Comparison of ENCODE assay signal across 9 cellular contexts in genomic region chr5:168159425-168159824, GRCh38.
DNase-seq lines count a peak whose midpoint lies in the region; TF ChIP-seq lines count a peak whose summit lies in the region.
"Had no signal": no experiment of that assay in that cellular context is flagged by ENCODE, and none has a peak within 500 bp of the region (broad histone marks: within the 10 kb centered on the region; RNA-seq: fewer than 3 reads in every experiment).

No MANE protein-coding gene starts in this region.

- CTCF ChIA-PET in mammary epithelial cell (lab: Charles Lee; ENCODE audit: low non-redundant PET): no interaction called here
- CTCF ChIA-PET in HEK293T (lab: Yijun Ruan, JAX): no interaction called here

- H3K4me1 ChIP-seq in mammary epithelial cell (ENCODE audit: insufficient read depth, low read length): no peaks in the 10 kb centered on the region
- H3K4me1 ChIP-seq in stomach: peaks cover 6 to 28% (median 22%) of the 10 kb centered on the region in 4 donors

- TF ChIP-seq POLR2A in stomach (IDR thresholded peaks at IDR 0.05): no peak

- in situ Hi-C loops in T47D (cut with HindIII; ENCODE audit: low pct_unique_long_range_greater_than_20kb, low sequenced_read_pairs) (no loop called here), mammary epithelial cell (cut with MboI; ENCODE audit: low sequenced_read_pairs in 2 of 2) (no loop called here)

- H3K27me3 ChIP-seq in mammary epithelial cell (ENCODE audit: insufficient read depth, low read length) (no peaks in the 10 kb centered on the region), stomach (no peaks in the 10 kb centered on the region)

- dilution Hi-C loops in mammary epithelial cell (cut with HindIII; ENCODE audit: low sequenced_read_pairs): no loop called here

- no peak overlapping the region for H3K4me2 ChIP-seq in mammary epithelial cell (ENCODE audit: insufficient read depth, low read depth, low read length)

- H3K9ac ChIP-seq in mammary epithelial cell (ENCODE audit: insufficient read depth, low read length): no peak overlapping the region

- no peak for TF ChIP-seq EP300 in stomach (IDR thresholded peaks at IDR 0.05)

- H2AFZ ChIP-seq in mammary epithelial cell (ENCODE audit: low read depth, low read length): no peak overlapping the region

- H3K4me3 ChIP-seq in mammary epithelial cell (replicated peaks in 1 of 3; ENCODE audit: insufficient read depth in 1 of 3, low read depth in 2 of 3, low read length in 3 of 3) (no peak overlapping the region), stomach (no peak overlapping the region)

- no peaks in the 10 kb centered on the region for H3K9me3 ChIP-seq in mammary epithelial cell (replicated peaks; ENCODE audit: insufficient read depth, low read length)
- no peaks in the 10 kb centered on the region for H3K9me3 ChIP-seq in stomach

- BruUV-seq in mammary epithelial cell (replicated peaks; lab: Mats Ljungman, UMichigan): no TSS peak

- DNase-seq in T47D (ENCODE audit: low read depth in 1 of 2, low spot score in 1 of 2) (peak; percentile 30 to 55), mammary epithelial cell (no peak), HuH-7 (ENCODE audit: low spot score) (peak; percentile 23), SKM-1 (lab: John Stamatoyannopoulos, UW; ENCODE audit: unreplicated experiment) (peak; percentile 88), stomach (peak; percentile 81), T-helper 1 cell (no peak), GDM1 (lab: John Stamatoyannopoulos, UW) (no peak), HEK293T (ENCODE audit: extremely low spot score) (no peak)
- DNase-seq: activated CD8-positive, alpha-beta memory T cell treated with anti-CD3 and anti-CD28 coated beads, Interleukin-2, amount 10 ng/mL, durations not matched to agents 7 days and 5 days had no signal

- H3K36me3 ChIP-seq in mammary epithelial cell (ENCODE audit: insufficient read depth, low read length) (no peaks in the 10 kb centered on the region), stomach (no peaks in the 10 kb centered on the region)

- intact Hi-C loops in mammary epithelial cell (cut with micrococcal nuclease): no loop called here
- intact Hi-C loops in stomach (cut with DNase I; ENCODE audit: low total_unique reads): no loop called here

- 98% methylated on average over 3 of the region's 3 CpGs for whole genome bisulfite sequencing in mammary epithelial cell (ENCODE audit: low coverage, missing lambda C conversion rate)
- WGBS in stomach, 5 donors: 12 to 32% (median 18%) methylated on average over 3 of the region's 3 CpGs

- H4K20me1 ChIP-seq in mammary epithelial cell (ENCODE audit: insufficient read depth, low read length): no peaks in the 10 kb centered on the region

- POLR2A ChIA-PET in HEK293T (lab: Yijun Ruan, JAX): no interaction called here

- no peaks in the 10 kb centered on the region for H3K79me2 ChIP-seq in mammary epithelial cell (ENCODE audit: insufficient read depth, low read length)

- TF ChIP-seq CTCF in mammary epithelial cell (conservative IDR thresholded peaks at IDR 0.05 in 1 of 2, IDR thresholded peaks at IDR 0.05 in 1 of 2; ENCODE audit: extremely low read depth in 1 of 2, insufficient read depth in 1 of 2, low read depth in 1 of 2, low read length in 2 of 2): no peak
- no peak for TF ChIP-seq CTCF in stomach (IDR thresholded peaks at IDR 0.05)

- no peak overlapping the region for H3K27ac ChIP-seq in mammary epithelial cell (ENCODE audit: insufficient read depth, low read depth, low read length)
- H3K27ac ChIP-seq in stomach: peak overlapping the region in 4 of 5 donors; percentile 25 to 75 (median 46)

TF ChIP-seq in HEK293T, 16 proteins besides CTCF, POLR2A, EP300 and RAD21:
- no peak for TF ChIP-seq ZNF384 (IDR thresholded peaks at IDR 0.05)
- no peak for TF ChIP-seq ELF4 (IDR thresholded peaks at IDR 0.05)
- TF ChIP-seq, protein P1, sequence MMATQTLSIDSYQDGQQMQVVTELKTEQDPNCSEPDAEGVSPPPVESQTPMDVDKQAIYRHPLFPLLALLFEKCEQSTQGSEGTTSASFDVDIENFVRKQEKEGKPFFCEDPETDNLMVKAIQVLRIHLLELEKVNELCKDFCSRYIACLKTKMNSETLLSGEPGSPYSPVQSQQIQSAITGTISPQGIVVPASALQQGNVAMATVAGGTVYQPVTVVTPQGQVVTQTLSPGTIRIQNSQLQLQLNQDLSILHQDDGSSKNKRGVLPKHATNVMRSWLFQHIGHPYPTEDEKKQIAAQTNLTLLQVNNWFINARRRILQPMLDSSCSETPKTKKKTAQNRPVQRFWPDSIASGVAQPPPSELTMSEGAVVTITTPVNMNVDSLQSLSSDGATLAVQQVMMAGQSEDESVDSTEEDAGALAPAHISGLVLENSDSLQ (IDR thresholded peaks at IDR 0.05): no peak
- no peak for TF ChIP-seq FOXK2 (IDR thresholded peaks at IDR 0.05)
- no peak for TF ChIP-seq ARNT (IDR thresholded peaks at IDR 0.05)
- TF ChIP-seq CTBP1 (IDR thresholded peaks at IDR 0.05; ENCODE audit: borderline replicate concordance): no peak
- TF ChIP-seq BHLHE40 (IDR thresholded peaks at IDR 0.05; ENCODE audit: borderline replicate concordance): no peak
- TF ChIP-seq SP1 (IDR thresholded peaks at IDR 0.05): no peak
- no peak for TF ChIP-seq SUZ12 (IDR thresholded peaks at IDR 0.05)
- no peak for TF ChIP-seq HDGF (IDR thresholded peaks at IDR 0.05; ENCODE audit: borderline replicate concordance)
- TF ChIP-seq L3MBTL2 (conservative IDR thresholded peaks at IDR 0.05): no peak

Comparison
In these comparisons a context has a peak if more than half of its experiments do, and no peak if none do; other contexts are left out.
1. DNase-seq: peak in T47D (2 of 2), HuH-7 (single experiment), SKM-1 (single experiment) and stomach (single experiment); none in mammary epithelial cell (single experiment), T-helper 1 cell (0 of 5), GDM1 (single experiment) and HEK293T (single experiment).